ENCODE assay signal across 8 cellular contexts in genomic region chr19:58475714-58476497, GRCh38. TPM values are rescaled to one million over a fixed set of nuclear protein-coding genes. Genes with fewer than 3 reads are reported as not detected.
DNase-seq lines count a peak whose midpoint lies in the region; ATAC-seq and TF ChIP-seq lines count a peak whose summit lies in the region.

Gene ZNF446 (plus strand): TSS chr19:58476352. CDS start chr19:58477219, 867 bp downstream.

- H3K27ac ChIP-seq in PC-9: peak within 1 kb of the TSS; percentile 51
- H3K27ac ChIP-seq in esophagus (ENCODE audit: low read depth in 2 of 2, low read length in 1 of 2): peak within 1 kb of the TSS; percentile 90 to 94
- peak within 1 kb of the TSS; percentile 89 for H3K27ac ChIP-seq in mucosa of rectum (ENCODE audit: low read depth in 2 of 2, low read length in 2 of 2)

- H3K4me2 ChIP-seq in PC-9: peak within 1 kb of the TSS; percentile 88

- no TSS peak for BruUV-seq in PC-9 (replicated peaks; lab: Mats Ljungman, UMichigan)

- H3K27me3 ChIP-seq in PC-9 (ENCODE audit: insufficient read depth, low read depth) (no peaks in the 10 kb centered on the region), esophagus (ENCODE audit: control insufficient read depth in 1 of 2, insufficient read depth in 2 of 2, low read length in 2 of 2) (no peaks in the 10 kb centered on the region), mucosa of rectum (ENCODE audit: control insufficient read depth in 2 of 2, insufficient read depth in 2 of 2, low read length in 2 of 2) (no peaks in the 10 kb centered on the region)

- no peaks in the 10 kb centered on the region for H3K9me2 ChIP-seq in PC-9 (ENCODE audit: insufficient read depth)

- peak within 1 kb of the TSS; percentile 80 for H3K9ac ChIP-seq in mucosa of rectum (ENCODE audit: low read depth in 1 of 2, low read length in 2 of 2)

- peaks cover 6% of the 10 kb centered on the region for H3K36me3 Mint-ChIP-seq in activated T-cell treated with anti-CD3 and anti-CD28 coated beads, Interleukin-2, amount 50 U/mL, for 4 hours (ENCODE audit: insufficient read depth)

- peaks cover 19% of the 10 kb centered on the region for H3K4me1 Mint-ChIP-seq in activated T-cell treated with anti-CD3 and anti-CD28 coated beads, Interleukin-2, amount 50 U/mL, for 4 hours (ENCODE audit: low read depth)

- peak within 1 kb of the TSS; percentile 68 for H3K4me3 ChIP-seq in PC-9
- peak within 1 kb of the TSS; percentile 66 for H3K4me3 ChIP-seq in esophagus (ENCODE audit: low read depth in 1 of 2, low read length in 2 of 2)
- H3K4me3 ChIP-seq in mucosa of rectum (ENCODE audit: low read length in 2 of 2): peak within 1 kb of the TSS; percentile 78 to 88

- no peaks in the 10 kb centered on the region for H3K79me2 ChIP-seq in PC-9 (ENCODE audit: low read depth)

- no peaks in the 10 kb centered on the region for H4K20me1 ChIP-seq in PC-9 (ENCODE audit: insufficient read depth)

- no peak for TF ChIP-seq CTCF in PC-9 (conservative IDR thresholded peaks at IDR 0.05)

- H2AFZ ChIP-seq in PC-9: peak within 1 kb of the TSS; percentile 77

- H3K27me3 Mint-ChIP-seq in activated T-cell treated with anti-CD3 and anti-CD28 coated beads, Interleukin-2, amount 50 U/mL, for 4 hours (ENCODE audit: low read depth): no peaks in the 10 kb centered on the region

- peak within 1 kb of the TSS; percentile 90 for H3K4me3 Mint-ChIP-seq in activated T-cell treated with anti-CD3 and anti-CD28 coated beads, Interleukin-2, amount 50 U/mL, for 4 hours

- H3K36me3 ChIP-seq in PC-9 (ENCODE audit: low read depth): no peaks in the 10 kb centered on the region
- H3K36me3 ChIP-seq in esophagus (ENCODE audit: control insufficient read depth in 2 of 2, insufficient read depth in 2 of 2, low read length in 1 of 2): peaks cover 10 to 32% of the 10 kb centered on the region in 2 donors
- peaks cover 23 to 26% of the 10 kb centered on the region in 2 donors for H3K36me3 ChIP-seq in mucosa of rectum (ENCODE audit: control insufficient read depth in 2 of 2, insufficient read depth in 2 of 2, low read length in 2 of 2)

- in situ Hi-C loops in KBM-7 (cut with MboI; ENCODE audit: low pct_unique_long_range_greater_than_20kb, low sequenced_read_pairs): no loop called here

- WGBS in esophagus, 2 donors: 0 to 1% methylated on average over 64 of the region's 64 CpGs

- H3K4me1 ChIP-seq in PC-9 (replicated peaks; ENCODE audit: insufficient read depth): peaks cover 18% of the 10 kb centered on the region; the same call in 1 of the 2 replicates
- peaks cover 12 to 13% of the 10 kb centered on the region in 2 donors for H3K4me1 ChIP-seq in esophagus (ENCODE audit: control insufficient read depth in 2 of 2, insufficient read depth in 2 of 2, low read length in 1 of 2)
- peaks cover 13 to 17% of the 10 kb centered on the region in 2 donors for H3K4me1 ChIP-seq in mucosa of rectum (ENCODE audit: control insufficient read depth in 2 of 2, insufficient read depth in 2 of 2, low read length in 2 of 2)

- H3K9me3 ChIP-seq in PC-9 (ENCODE audit: insufficient read depth, low read depth) (no peaks in the 10 kb centered on the region), esophagus (ENCODE audit: control insufficient read depth in 2 of 2, insufficient read depth in 1 of 2, low read depth in 1 of 2, low read length in 1 of 2) (no peaks in the 10 kb centered on the region), mucosa of rectum (ENCODE audit: control insufficient read depth in 2 of 2, low read length in 2 of 2) (no peaks in the 10 kb centered on the region)

- no peaks in the 10 kb centered on the region for H3K9me3 Mint-ChIP-seq in activated T-cell treated with anti-CD3 and anti-CD28 coated beads, Interleukin-2, amount 50 U/mL, for 4 hours

- intact Hi-C loops in PC-9 (cut with micrococcal nuclease; ENCODE audit: unreplicated experiment): loop anchor here (1.0 to 5.0 kb wide), 3 partner anchors 23 to 94 kb away; partner anchors contain the start of genes ZBTB45 and ZNF837

- DNase-seq in DMS53 treated with DMSO at 0.1 percent for 48 hours (lab: John Stamatoyannopoulos, UW; ENCODE audit: unreplicated experiment): peak; percentile 95
- peak; percentile 97 for DNase-seq in KBM-7
- peak; percentile 84 to 90 for DNase-seq in PC-9
- DNase-seq in activated T-cell treated with anti-CD3 and anti-CD28 coated beads, Interleukin-2, amount 50 U/mL, for 4 hours: peak; percentile 91
- peak; percentile 88 to 94 for DNase-seq in stimulated activated CD8-positive, alpha-beta memory T cell treated with anti-CD3 and anti-CD28 coated beads, Interleukin-4, amount 100 ng/mL, for 4 hours (ENCODE audit: low read depth in 2 of 2, low spot score in 1 of 2)

- POLR2A ChIA-PET in PC-9 (lab: Charles Lee; ENCODE audit: unreplicated experiment): interaction anchor here (1.1 kb wide), 1 partner anchor 113 kb away, joined by 3 read pairs; the partner anchor contains the start of gene ZNF497

- peak; percentile 80 for ATAC-seq in GM21723 (IDR thresholded peaks at IDR 0.05; ENCODE audit: unreplicated experiment)
- peak; percentile 93 to 94 for ATAC-seq in activated T-cell treated with anti-CD3 and anti-CD28 coated beads, Interleukin-2, amount 50 U/mL, for 4 hours

- CTCF ChIA-PET in PC-9 (lab: Charles Lee): no interaction called here

- peaks cover 18% of the 10 kb centered on the region for H3F3A ChIP-seq in PC-9 (ENCODE audit: insufficient read depth, low read depth)

RNA-seq across cellular contexts. Expression of gene ZNF446, which starts in this region (rescaled TPM):
- total RNA-seq in PC-9 (2021): 11.0 and 16.5 TPM in 2 replicates
- 1 to 10 TPM; 5.3 to 6.4 (median 6.0) TPM for total RNA-seq in activated T-cell treated with anti-CD3 and anti-CD28 coated beads, Interleukin-2, amount 50 U/mL, for 4 hours
- 1 to 10 TPM; 6.9 to 9.9 TPM for polyA plus RNA-seq in esophagus

Comparison
In these comparisons a context has a peak if more than half of its experiments do, and no peak if none do; other contexts are left out.
1. Peak in every context shown above with its lines: DNase-seq, ATAC-seq, H3K4me3 ChIP-seq and H3K27ac ChIP-seq.